Comparison of ENCODE assay signal across 8 cellular contexts in the genomic region with DNA sequence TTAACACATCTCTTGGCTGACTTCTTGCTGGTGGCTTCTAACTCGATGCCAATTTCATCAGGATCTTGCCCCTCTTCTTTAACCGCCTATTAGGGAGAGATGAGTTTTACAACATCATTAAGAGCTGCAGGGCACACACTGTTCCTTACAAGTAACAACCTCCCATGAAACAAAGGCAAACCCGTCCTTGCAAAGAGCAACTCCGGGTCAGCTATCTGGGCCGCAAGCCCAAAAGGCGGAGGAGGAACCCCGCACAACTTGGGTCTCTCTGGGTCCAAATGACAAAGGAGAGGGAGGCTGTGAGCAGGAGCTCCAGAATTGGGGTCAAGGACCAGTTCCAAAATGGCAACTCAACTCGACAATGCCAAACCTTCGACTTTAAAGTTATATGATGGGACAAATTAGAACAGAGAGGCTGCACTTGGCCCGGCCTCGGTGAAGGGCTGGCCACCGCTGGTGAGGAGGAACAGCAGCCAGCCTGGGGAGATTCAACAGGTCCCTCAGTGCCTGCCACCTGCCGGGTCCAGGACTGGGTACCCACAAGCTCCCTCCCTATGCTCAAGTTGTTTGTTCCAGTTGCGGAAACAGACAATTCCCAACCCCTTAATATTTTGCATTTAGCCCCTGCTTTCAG. TPM values are rescaled to one million over a fixed set of nuclear protein-coding genes. Genes with fewer than 3 reads are reported as not detected.
A peak's percentile ranks its signal among the peaks of the same experiment; 100 is the strongest.
DNase-seq lines count a peak whose midpoint lies in the region; ATAC-seq and TF ChIP-seq lines count a peak whose summit lies in the region.

No MANE protein-coding gene starts in this region.

- DNase-seq in COLO668 (lab: John Stamatoyannopoulos, UW; ENCODE audit: unreplicated experiment): peak; percentile 21
- no peak for DNase-seq in SJCRH30
- no peak for DNase-seq in esophagus squamous epithelium (lab: John Stamatoyannopoulos, UW)
- peak; percentile 75 to 93 (median 83) for DNase-seq in ovary
- no peak for DNase-seq in activated CD8-positive, alpha-beta memory T cell treated with anti-CD3 and anti-CD28 coated beads, Interleukin-2, amount 50 U/mL, for 4 hours
- DNase-seq in NCI-H187 treated with DMSO at 0.1 percent for 48 hours (lab: John Stamatoyannopoulos, UW): no peak
- DNase-seq in NCI-H82 (lab: John Stamatoyannopoulos, UW): no peak

- no peak for ATAC-seq in GM18861 (IDR thresholded peaks at IDR 0.05; ENCODE audit: unreplicated experiment)

- H3K9me3 ChIP-seq in SJCRH30 (replicated peaks) (no peaks in the 10 kb centered on the region), esophagus squamous epithelium (no peaks in the 10 kb centered on the region), ovary (no peaks in the 10 kb centered on the region)

- 8 to 23% methylated on average over 5 of the region's 14 CpGs for WGBS in esophagus squamous epithelium, 2 donors
- WGBS in ovary, 3 donors: 1 to 4% (median 3%) methylated on average over 14 of the region's 14 CpGs

- TF ChIP-seq CTCF in esophagus squamous epithelium (IDR thresholded peaks at IDR 0.05) (no peak), ovary (IDR thresholded peaks at IDR 0.05) (no peak)

- no peaks in the 10 kb centered on the region for H3K27me3 ChIP-seq in SJCRH30
- no peaks in the 10 kb centered on the region for H3K27me3 ChIP-seq in esophagus squamous epithelium
- no peaks in the 10 kb centered on the region for H3K27me3 ChIP-seq in ovary

- H3K27ac ChIP-seq in SJCRH30: no peak overlapping the region; the same call in 1 of the 2 replicates
- peak overlapping the region; percentile 95 to 99 (median 96) for H3K27ac ChIP-seq in esophagus squamous epithelium
- H3K27ac ChIP-seq in ovary: peak overlapping the region; percentile 16 to 87

- TF ChIP-seq POLR2A in esophagus squamous epithelium (IDR thresholded peaks at IDR 0.05) (no peak), ovary (IDR thresholded peaks at IDR 0.05) (no peak)

- TF ChIP-seq EP300 in ovary (IDR thresholded peaks at IDR 0.05): no peak

- intact Hi-C loops in esophagus squamous epithelium (cut with DNase I): loop anchor here (10.0 kb wide), 1 partner anchor 63 kb away; a partner anchor contains a TSS
- intact Hi-C loops in ovary (cut with DNase I): loop anchor here in 1 of 4 donors (10.0 kb wide), 1 partner anchor 63 kb away; a partner anchor contains a TSS

- H3K4me3 ChIP-seq in SJCRH30 (peak overlapping the region; percentile 89), esophagus squamous epithelium (peak overlapping the region; percentile 78 to 100 (median 90)), ovary (peak overlapping the region; percentile 99)

- H3K36me3 ChIP-seq in SJCRH30: peaks cover 57% of the 10 kb centered on the region
- peaks cover 0 to 62% (median 8%) of the 10 kb centered on the region in 3 donors for H3K36me3 ChIP-seq in esophagus squamous epithelium
- no peaks in the 10 kb centered on the region for H3K36me3 ChIP-seq in ovary

- H3K4me1 ChIP-seq in SJCRH30 (peaks cover 7% of the 10 kb centered on the region), esophagus squamous epithelium (peaks cover 38 to 74% (median 46%) of the 10 kb centered on the region in 3 donors), ovary (ENCODE audit: insufficient read depth) (peaks cover 18% of the 10 kb centered on the region)

RNA-seq across cellular contexts. Expression of a gene that starts 1.1 kb away (rescaled TPM):
- 32.6 and 41.8 TPM in 2 replicates for total RNA-seq in SJCRH30 (2014; rRNA removed; shearing (Covaris generic))
- total RNA-seq in esophagus squamous epithelium (10 to 100 TPM; 11.6 to 47.3 (median 32.1) TPM), ovary (100 to 1,000 TPM in 5 of 7 donors, 10 to 100 TPM in 2; 51.3 to 173 (median 109) TPM)
- 100 to 1,000 TPM in 1 of 2 donors, 10 to 100 TPM in 1; 74.5 to 107 TPM for polyA plus RNA-seq in ovary

RNA-seq across cellular contexts. Expression of a gene that starts 1.5 kb away (rescaled TPM):
- total RNA-seq in SJCRH30 (2014; rRNA removed; shearing (Covaris generic)): 78.9 and 106 TPM in 2 replicates
- total RNA-seq in esophagus squamous epithelium: 10 to 100 TPM; 40.5 to 80.1 (median 59.2) TPM
- total RNA-seq in ovary: 100 to 1,000 TPM in 1 of 7 donors, 10 to 100 TPM in 6; 66.9 to 108 (median 88.7) TPM
- polyA plus RNA-seq in ovary: 10 to 100 TPM; 64.1 to 72.5 TPM

RNA-seq across cellular contexts. Expression of a gene that starts 53.7 kb away (rescaled TPM):
- not detected in 2 replicates for total RNA-seq in SJCRH30 (2014; rRNA removed; shearing (Covaris generic))
- total RNA-seq in esophagus squamous epithelium (10 to 100 TPM; 19.6 to 44.2 (median 28.0) TPM), ovary (1 to 10 TPM in 2 of 7 donors, under 1 TPM in 5; 0.11 to 3.4 (median 0.48) TPM)
- under 1 TPM; 0.18 to 0.35 TPM for polyA plus RNA-seq in ovary

RNA-seq across cellular contexts. Expression of a gene that starts 58.9 kb away (rescaled TPM):
- total RNA-seq in SJCRH30 (2014; rRNA removed; shearing (Covaris generic)): 33.0 and 45.6 TPM in 2 replicates
- total RNA-seq in esophagus squamous epithelium (10 to 100 TPM; 34.0 to 76.3 (median 48.8) TPM), ovary (10 to 100 TPM; 25.7 to 48.7 (median 44.2) TPM)
- 10 to 100 TPM in 1 of 2 donors, 1 to 10 TPM in 1; 5.2 to 47.3 TPM for polyA plus RNA-seq in ovary

RNA-seq across cellular contexts. Expression of a gene that starts 59.4 kb away (rescaled TPM):
- 0.89 and 1.3 TPM in 2 replicates for total RNA-seq in SJCRH30 (2014; rRNA removed; shearing (Covaris generic))
- 1 to 10 TPM; 1.9 to 9.4 (median 8.3) TPM for total RNA-seq in esophagus squamous epithelium
- total RNA-seq in ovary: 10 to 100 TPM in 2 of 7 donors, 1 to 10 TPM in 5; 3.1 to 20.7 (median 8.5) TPM
- polyA plus RNA-seq in ovary: 10 to 100 TPM in 1 of 2 donors, 1 to 10 TPM in 1; 3.5 to 10.6 TPM

Comparison
In these comparisons a context has a peak if more than half of its experiments do, and no peak if none do; other contexts are left out.
1. DNase-seq: peak in COLO668 (single experiment) and ovary (5 of 5); none in SJCRH30 (0 of 2), esophagus squamous epithelium (single experiment), activated CD8-positive, alpha-beta memory T cell treated with anti-CD3 and anti-CD28 coated beads, Interleukin-2, amount 50 U/mL, for 4 hours (single experiment), NCI-H187 treated with DMSO at 0.1 percent for 48 hours (single experiment) and NCI-H82 (single experiment).
2. RNA of a gene that starts 53.7 kb away (total RNA-seq): 19.6 to 44.2 TPM in esophagus squamous epithelium; 0.11 to 3.4 TPM in ovary and not detected in SJCRH30; every median in the first group is over 4 times any median in the second.
3. Peak in every context shown above with its lines, with median percentiles within 50 percentile points of each other: H3K4me3 ChIP-seq.